ENCODE assay signal across 8 cellular contexts in genomic region chr14:105398726-105399440, GRCh38. TPM values are rescaled to one million over a fixed set of nuclear protein-coding genes. Genes with fewer than 3 reads are reported as not detected.
A peak's percentile ranks its signal among the peaks of the same experiment; 100 is the strongest.
DNase-seq lines count a peak whose midpoint lies in the region; ATAC-seq, FAIRE-seq and TF ChIP-seq lines count a peak whose summit lies in the region.

No MANE protein-coding gene starts in this region.

- H3K4me1 ChIP-seq in body of pancreas, result peaks cover 24% of the 10 kb centered on the region
- H3K4me1 ChIP-seq in kidney (ENCODE audit: control insufficient read depth in 1 of 2, insufficient read depth in 1 of 2, low read depth in 1 of 2, low read length in 2 of 2), result peaks cover 5 to 13% of the 10 kb centered on the region in 2 donors
- peaks cover 22% of the 10 kb centered on the region for H3K4me1 ChIP-seq in stomach smooth muscle (ENCODE audit: control insufficient read depth, insufficient read depth, low read length)

- FAIRE-seq in kidney (lab: Jason Lieb, UNC) (no peak), D721Med (lab: Jason Lieb, UNC) (no peak)

- no peaks in the 10 kb centered on the region for H3K27me3 ChIP-seq in body of pancreas
- no peaks in the 10 kb centered on the region for H3K27me3 ChIP-seq in stomach smooth muscle (ENCODE audit: control insufficient read depth in 1 of 2, insufficient read depth in 2 of 2, low read length in 2 of 2)

- no peaks in the 10 kb centered on the region for H3K36me3 ChIP-seq in body of pancreas (replicated peaks in 1 of 2; ENCODE audit: insufficient read depth in 1 of 2, low read depth in 2 of 2)
- no peaks in the 10 kb centered on the region for H3K36me3 ChIP-seq in kidney (ENCODE audit: control insufficient read depth in 1 of 2, insufficient read depth in 2 of 2, low read length in 2 of 2)
- peaks cover 4 to 6% of the 10 kb centered on the region in 2 donors for H3K36me3 ChIP-seq in stomach smooth muscle (ENCODE audit: control insufficient read depth in 2 of 2, insufficient read depth in 2 of 2, low read length in 2 of 2)

- TF ChIP-seq CTCF in body of pancreas (IDR thresholded peaks at IDR 0.05) (no peak), kidney (IDR thresholded peaks at IDR 0.05; ENCODE audit: borderline replicate concordance, extremely low read depth, insufficient read depth) (no peak), D721Med (IDR thresholded peaks at IDR 0.05; ENCODE audit: insufficient read depth, missing control alignments) (no peak)

- ATAC-seq in HG02973 (IDR thresholded peaks at IDR 0.05; ENCODE audit: unreplicated experiment), result peak; percentile 11
- ATAC-seq in body of pancreas, result peak; percentile 22

- peak; percentile 34 for DNase-seq in stimulated activated CD8-positive, alpha-beta memory T cell treated with anti-CD3 and anti-CD28 coated beads, Interleukin-4, amount 100 ng/mL, for 24 hours (ENCODE audit: low read depth)
- no peak for DNase-seq in stimulated activated CD8-positive, alpha-beta memory T cell treated with anti-CD3 and anti-CD28 coated beads, Interleukin-4, amount 100 ng/mL, for 48 hours
- DNase-seq in NOMO-1 treated with dmso at 0.1 percent for 144 hours (lab: John Stamatoyannopoulos, UW; ENCODE audit: unreplicated experiment) (peak; percentile 47), body of pancreas (no peak), kidney (no peak), D721Med (ENCODE audit: insufficient read length, low spot score) (no peak)

- H3K4me3 ChIP-seq in body of pancreas, result peak overlapping the region; percentile 20 to 57
- peak overlapping the region; percentile 55 to 79 for H3K4me3 ChIP-seq in kidney (ENCODE audit: low read length in 2 of 2)
- peak overlapping the region; percentile 44 to 86 for H3K4me3 ChIP-seq in stomach smooth muscle (ENCODE audit: low read length in 2 of 2)

- peak in 1 of 3 donors; percentile 6 for TF ChIP-seq POLR2A in body of pancreas (IDR thresholded peaks at IDR 0.05)

- H3K9ac ChIP-seq in kidney (ENCODE audit: low read length in 2 of 2) (peak overlapping the region; percentile 43 to 65), stomach smooth muscle (ENCODE audit: low read length in 2 of 2) (peak overlapping the region; percentile 58 to 89)

- H3K9me3 ChIP-seq in body of pancreas (no peaks in the 10 kb centered on the region), kidney (ENCODE audit: control insufficient read depth in 1 of 2, low read length in 2 of 2) (peaks cover 0 to 6% of the 10 kb centered on the region in 2 donors), stomach smooth muscle (ENCODE audit: control insufficient read depth in 2 of 2, low read length in 2 of 2) (no peaks in the 10 kb centered on the region)

- intact Hi-C loops in body of pancreas (cut with DNase I), result no loop called here
- intact Hi-C loops in kidney (cut with DNase I), result no loop called here

- WGBS in body of pancreas, 2 donors, result 24 to 36% methylated on average over 16 to 39 of the region's 40 CpGs

- H3K27ac ChIP-seq in body of pancreas (peak overlapping the region; percentile 42 to 89 (median 78)), kidney (ENCODE audit: low read depth in 2 of 2, low read length in 2 of 2) (peak overlapping the region; percentile 42 to 51), stomach smooth muscle (ENCODE audit: low read length) (peak overlapping the region; percentile 62)

RNA-seq across cellular contexts. Expression of gene TEX22, which starts 0.5 kb away (rescaled TPM):
- total RNA-seq in body of pancreas, result under 1 TPM in 1 of 2 donors, not detected in 1; 0.33 TPM
- 3.3 TPM for total RNA-seq in kidney
- 1.5 TPM for polyA plus RNA-seq in kidney (ENCODE audit: insufficient read depth, low read depth, low replicate concordance)

RNA-seq across cellular contexts. Expression of gene MTA1, which starts 20.7 kb away (rescaled TPM):
- total RNA-seq in body of pancreas (10 to 100 TPM; 69.8 to 92.6 TPM), kidney (112 TPM)
- 30.4 TPM for polyA plus RNA-seq in kidney (ENCODE audit: insufficient read depth, low read depth, low replicate concordance)

Comparison
In these comparisons a context has a peak if more than half of its experiments do, and no peak if none do; other contexts are left out.
1. DNase-seq: peak in stimulated activated CD8-positive, alpha-beta memory T cell treated with anti-CD3 and anti-CD28 coated beads, Interleukin-4, amount 100 ng/mL, for 24 hours (single experiment) and NOMO-1 treated with dmso at 0.1 percent for 144 hours (single experiment); none in stimulated activated CD8-positive, alpha-beta memory T cell treated with anti-CD3 and anti-CD28 coated beads, Interleukin-4, amount 100 ng/mL, for 48 hours (single experiment), body of pancreas (0 of 4), kidney (single experiment) and D721Med (single experiment).
2. Peak in every context shown above with its lines, with median percentiles within 50 percentile points of each other: H3K27ac ChIP-seq and H3K4me3 ChIP-seq.